Comparison of ENCODE assay signal across 8 cellular contexts in genomic region chr2:218398437-218399390, GRCh38. TPM values are rescaled to one million over a fixed set of nuclear protein-coding genes. Genes with fewer than 3 reads are reported as not detected.
A peak's percentile ranks its signal among the peaks of the same experiment; 100 is the strongest.
DNase-seq lines count a peak whose midpoint lies in the region; ATAC-seq and TF ChIP-seq lines count a peak whose summit lies in the region.

No MANE protein-coding gene starts in this region.

- ATAC-seq in GM19025 (IDR thresholded peaks at IDR 0.05; ENCODE audit: low read depth, unreplicated experiment) (peak; percentile 19), HG03521 (IDR thresholded peaks at IDR 0.05; ENCODE audit: unreplicated experiment) (peak; percentile 15), psoas muscle (peak; percentile 32 to 57 (median 56)), HG03565 (IDR thresholded peaks at IDR 0.05; ENCODE audit: unreplicated experiment) (no peak)

- intact Hi-C loops in ascending aorta (cut with DNase I), result loop anchor here (1.0 to 2.0 kb wide), 3 partner anchors 112 to 211 kb away; no protein-coding TSS in a partner anchor
- intact Hi-C loops in psoas muscle (cut with DNase I), result loop anchor here (5.0 to 10.0 kb wide), 3 partner anchors 106 to 776 kb away; partner anchors contain the start of genes CNPPD1 (in 1 of the 2), RETREG2 (in 1 of the 2), SLC23A3 (in 1 of the 2) and TMBIM1 (in 1 of the 2)

- DNase-seq in BE2C, result peak; percentile 49
- peak; percentile 52 for DNase-seq in T follicular helper cell (ENCODE audit: low read depth)
- peak; percentile 52 to 89 for DNase-seq in ascending aorta (ENCODE audit: low spot score in 2 of 2)
- DNase-seq in hepatic stellate cell (ENCODE audit: low spot score), result peak; percentile 83
- peak; percentile 85 to 92 for DNase-seq in psoas muscle

- H3K27ac ChIP-seq in ascending aorta (peak overlapping the region; percentile 98), psoas muscle (peak overlapping the region; percentile 99)

- peaks cover 11% of the 10 kb centered on the region for H3K36me3 ChIP-seq in BE2C
- peaks cover 18 to 25% of the 10 kb centered on the region in 2 donors for H3K36me3 ChIP-seq in ascending aorta
- H3K36me3 ChIP-seq in psoas muscle (ENCODE audit: insufficient read depth in 1 of 2, low read depth in 1 of 2), result peaks cover 0 to 26% of the 10 kb centered on the region in 2 donors

- H3K27me3 ChIP-seq in BE2C (peaks cover 28% of the 10 kb centered on the region), ascending aorta (no peaks in the 10 kb centered on the region), psoas muscle (ENCODE audit: insufficient read depth in 3 of 3, low read length in 2 of 3) (no peaks in the 10 kb centered on the region)

- H3K4me1 ChIP-seq in BE2C, result peaks cover 15% of the 10 kb centered on the region
- H3K4me1 ChIP-seq in ascending aorta, result peaks cover 10 to 26% of the 10 kb centered on the region in 2 donors
- peaks cover 27% of the 10 kb centered on the region for H3K4me1 ChIP-seq in psoas muscle

- peak overlapping the region; percentile 14; the same call in 1 of the 2 replicates for H3K4me3 ChIP-seq in BE2C (ENCODE audit: low read depth, low read length)
- H3K4me3 ChIP-seq in ascending aorta, result peak overlapping the region; percentile 79 to 99
- H3K4me3 ChIP-seq in psoas muscle, result peak overlapping the region; percentile 91

- WGBS in psoas muscle, 3 donors, result 0 to 1% (median 1%) methylated on average over 68 to 95 of the region's 95 CpGs

- H3K9me3 ChIP-seq in BE2C (no peaks in the 10 kb centered on the region), ascending aorta (no peaks in the 10 kb centered on the region), psoas muscle (no peaks in the 10 kb centered on the region)

- TF ChIP-seq CTCF in BE2C (IDR thresholded peaks at IDR 0.05; ENCODE audit: low read depth, low read length) (no peak), ascending aorta (IDR thresholded peaks at IDR 0.05) (no peak), psoas muscle (IDR thresholded peaks at IDR 0.05) (peak; percentile 0)

RNA-seq across cellular contexts. Expression of gene CTDSP1, which starts 1.0 kb away (rescaled TPM):
- 110 TPM for polyA plus RNA-seq in BE2C (2012; ENCODE audit: insufficient read depth, insufficient read length, low read depth)
- 144 TPM for total RNA-seq in ascending aorta
- total RNA-seq in psoas muscle, result 10 to 100 TPM; 57.2 to 73.0 (median 63.9) TPM
- polyA plus RNA-seq in psoas muscle, result 10 to 100 TPM; 55.6 to 62.9 (median 57.4) TPM

RNA-seq across cellular contexts. Expression of gene SLC11A1, which starts 16.6 kb away (rescaled TPM):
- polyA plus RNA-seq in BE2C (2012; ENCODE audit: insufficient read depth, insufficient read length, low read depth), result 1.4 TPM
- total RNA-seq in ascending aorta, result 16.4 TPM
- 1 to 10 TPM; 2.1 to 3.9 (median 2.8) TPM for total RNA-seq in psoas muscle
- 1 to 10 TPM in 2 of 3 donors, under 1 TPM in 1; 0.96 to 2.2 (median 1.9) TPM for polyA plus RNA-seq in psoas muscle

RNA-seq across cellular contexts. Expression of gene VIL1, which starts 20.2 kb away (rescaled TPM):
- 0.11 TPM for polyA plus RNA-seq in BE2C (2012; ENCODE audit: insufficient read depth, insufficient read length, low read depth)
- not detected for total RNA-seq in ascending aorta
- not detected for total RNA-seq in psoas muscle
- under 1 TPM; 0.08 to 0.10 (median 0.10) TPM for polyA plus RNA-seq in psoas muscle

RNA-seq across cellular contexts. Expression of gene CATIP, which starts 42.1 kb away (rescaled TPM):
- polyA plus RNA-seq in BE2C (2012; ENCODE audit: insufficient read depth, insufficient read length, low read depth), result not detected
- total RNA-seq in ascending aorta, result not detected
- not detected for total RNA-seq in psoas muscle
- not detected for polyA plus RNA-seq in psoas muscle

Comparison
In these comparisons a context has a peak if more than half of its experiments do, and no peak if none do; other contexts are left out.
1. H3K4me3 ChIP-seq: peak in every context shown above with its lines; median percentile 91 in psoas muscle; 89 in ascending aorta; 14 in BE2C.